In genomic region chr22:29854432-29854831, GRCh38 we compare ENCODE assay signal across 27 cellular contexts.
"Had no signal": no experiment of that assay in that cellular context is flagged by ENCODE, and none has a peak within 500 bp of the region (broad histone marks: within the 10 kb centered on the region; RNA-seq: fewer than 3 reads in every experiment).

No MANE protein-coding gene starts in this region.

- H3K4me1 Mint-ChIP-seq: mesothelial cell of epicardium; neural crest cell; stimulated activated naive CD8-positive, alpha-beta T cell treated with anti-CD3 and anti-CD28 coated beads, Interleukin-15, amount 100 ng/mL, for 72 hours had no signal

- H3K27ac ChIP-seq: esophagus squamous epithelium, pancreas, right lobe of liver, thyroid gland, upper lobe of left lung had no signal

- H3K4me3 Mint-ChIP-seq: dendritic cell treated with granulocyte-macrophage colony-stimulating factor and Interleukin-4, amounts not matched to agents 40 ng/mL and 50 ng/mL, for 4 days; mesothelial cell of epicardium; natural killer cell treated with Interleukin-12 subunit alpha and Interleukin-12 subunit beta and Interleukin-15 and Interleukin-18, amount 100 ng/mL, for 72 hours; neural crest cell; stimulated activated naive CD8-positive, alpha-beta T cell treated with anti-CD3 and anti-CD28 coated beads, Interleukin-15, amount 100 ng/mL, for 72 hours had no signal

- H3K9me3 Mint-ChIP-seq: dendritic cell treated with granulocyte-macrophage colony-stimulating factor and Interleukin-4, amounts not matched to agents 40 ng/mL and 50 ng/mL, for 4 days; mesothelial cell of epicardium; naive B cell; natural killer cell treated with Interleukin-12 subunit alpha and Interleukin-12 subunit beta and Interleukin-15 and Interleukin-18, amount 100 ng/mL, for 72 hours; neural crest cell; stimulated activated naive CD8-positive, alpha-beta T cell treated with anti-CD3 and anti-CD28 coated beads, Interleukin-15, amount 100 ng/mL, for 72 hours had no signal

- H3K27me3 ChIP-seq: esophagus squamous epithelium, neutrophil, pancreas, right lobe of liver, thyroid gland, upper lobe of left lung had no signal

- H3K4me1 ChIP-seq: pancreas, right lobe of liver, thyroid gland, upper lobe of left lung had no signal

- H3K36me3 ChIP-seq: esophagus squamous epithelium, neutrophil, pancreas, right lobe of liver, thyroid gland, upper lobe of left lung had no signal

- H3K4me3 ChIP-seq: esophagus squamous epithelium, mucosa of descending colon, pancreas, right lobe of liver, smooth muscle cell, thyroid gland, upper lobe of left lung had no signal

- H3K9me3 ChIP-seq: esophagus squamous epithelium, mucosa of descending colon, neutrophil, pancreas, right lobe of liver, thyroid gland, upper lobe of left lung had no signal

- H3K27ac Mint-ChIP-seq: dendritic cell treated with granulocyte-macrophage colony-stimulating factor and Interleukin-4, amounts not matched to agents 40 ng/mL and 50 ng/mL, for 4 days; mesothelial cell of epicardium; naive B cell; natural killer cell treated with Interleukin-12 subunit alpha and Interleukin-12 subunit beta and Interleukin-15 and Interleukin-18, amount 100 ng/mL, for 72 hours; stimulated activated naive CD8-positive, alpha-beta T cell treated with anti-CD3 and anti-CD28 coated beads, Interleukin-15, amount 100 ng/mL, for 72 hours had no signal

- DNase-seq: cerebellar nuclear complex; effector CD8-positive, alpha-beta T cell; erythroblast; esophagus squamous epithelium; head of caudate nucleus; kidney; mesenchymal stem cell; mucosa of descending colon; naive B cell; pancreas; retina; stimulated activated CD4-positive, alpha-beta T cell treated with anti-CD3 and anti-CD28 coated beads, Interleukin-12 subunit alpha, Interleukin-12 subunit beta, amount 100 ng/mL, for 4 hours; stimulated activated CD4-positive, alpha-beta T cell treated with anti-CD3 and anti-CD28 coated beads, Interleukin-1b, Interleukin-23, amount 100 ng/mL, for 48 hours; stimulated activated CD4-positive, alpha-beta T cell treated with anti-CD3 and anti-CD28 coated beads, Interleukin-4, amount 100 ng/mL, for 1 hour; stimulated activated CD8-positive, alpha-beta memory T cell treated with anti-CD3 and anti-CD28 coated beads, Interleukin-4, amount 100 ng/mL, for 48 hours; stimulated activated naive CD4-positive, alpha-beta T cell; stimulated activated naive CD8-positive, alpha-beta T cell treated with anti-CD3 and anti-CD28 coated beads, Interleukin-15, amount 100 ng/mL, for 72 hours; thyroid gland; upper lobe of left lung had no signal

- ATAC-seq: left lobe of liver; mucosa of descending colon; natural killer cell treated with Interleukin-12 subunit alpha and Interleukin-12 subunit beta and Interleukin-15 and Interleukin-18, amount 100 ng/mL, for 72 hours; pancreas; right lobe of liver; stimulated activated naive CD8-positive, alpha-beta T cell treated with anti-CD3 and anti-CD28 coated beads, Interleukin-15, amount 100 ng/mL, for 72 hours had no signal

- H3K36me3 Mint-ChIP-seq: mesothelial cell of epicardium; naive B cell; natural killer cell treated with Interleukin-12 subunit alpha and Interleukin-12 subunit beta and Interleukin-15 and Interleukin-18, amount 100 ng/mL, for 72 hours had no signal

- H3K27me3 Mint-ChIP-seq: dendritic cell treated with granulocyte-macrophage colony-stimulating factor and Interleukin-4, amounts not matched to agents 40 ng/mL and 50 ng/mL, for 4 days had no signal
